In genomic region chr17:74744714-74745547, GRCh38 we compare ENCODE assay signal across 8 cellular contexts. TPM values are rescaled to one million over a fixed set of nuclear protein-coding genes. Genes with fewer than 3 reads are reported as not detected.
DNase-seq lines count a peak whose midpoint lies in the region; ATAC-seq and TF ChIP-seq lines count a peak whose summit lies in the region.

No MANE protein-coding gene starts in this region.

- peaks cover 7% of the 10 kb centered on the region for H3K9me3 Mint-ChIP-seq in activated CD8-positive, alpha-beta T cell treated with anti-CD3 and anti-CD28 coated beads for 36 hours
- H3K9me3 Mint-ChIP-seq in memory B cell: no peaks in the 10 kb centered on the region

- BruUV-seq in A673 (replicated peaks; lab: Mats Ljungman, UMichigan): no TSS peak

- no peak overlapping the region for H3K27ac ChIP-seq in A673 (ENCODE audit: low read depth, low read length, poor library complexity, severe bottlenecking)

- peaks cover 8% of the 10 kb centered on the region for H3K36me3 Mint-ChIP-seq in activated CD8-positive, alpha-beta T cell treated with anti-CD3 and anti-CD28 coated beads for 36 hours (ENCODE audit: low read depth)
- H3K36me3 Mint-ChIP-seq in memory B cell: peaks cover 2% of the 10 kb centered on the region

- peaks cover 11% of the 10 kb centered on the region for H3K4me1 ChIP-seq in A673 (ENCODE audit: insufficient read depth, low read length, poor library complexity, severe bottlenecking)

- peak overlapping the region; percentile 88 for H3K27ac Mint-ChIP-seq in activated CD8-positive, alpha-beta T cell treated with anti-CD3 and anti-CD28 coated beads for 36 hours
- no peak overlapping the region for H3K27ac Mint-ChIP-seq in memory B cell

- ATAC-seq in activated CD8-positive, alpha-beta T cell treated with anti-CD3 and anti-CD28 coated beads for 36 hours: peak; percentile 18
- ATAC-seq in memory B cell (ENCODE audit: low read depth) (no peak), GM19023 (IDR thresholded peaks at IDR 0.05; ENCODE audit: unreplicated experiment) (no peak)

- in situ Hi-C loops in GM13977 (cut with MboI; ENCODE audit: low pct_unique_long_range_greater_than_20kb, low sequenced_read_pairs, unreplicated experiment): loop anchor here (10.0 kb wide), 1 partner anchor 120 kb away; no protein-coding TSS in a partner anchor

- peak overlapping the region; percentile 17 for H3K4me3 Mint-ChIP-seq in activated CD8-positive, alpha-beta T cell treated with anti-CD3 and anti-CD28 coated beads for 36 hours
- peak overlapping the region; percentile 50 for H3K4me3 Mint-ChIP-seq in memory B cell

- no peak overlapping the region for H3K4me3 ChIP-seq in A673 (ENCODE audit: low read depth, low read length, poor library complexity, severe bottlenecking)

- CTCF ChIA-PET in A673 (lab: Charles Lee): interaction anchor here (0.6 to 2.0 kb wide), 11 partner anchors 9 to 1101 kb away, joined by 3 to 15 read pairs (median 3); partner anchors contain the start of genes FDXR and SDK2
- CTCF ChIA-PET in activated CD8-positive, alpha-beta T cell treated with anti-CD3 and anti-CD28 coated beads for 36 hours (lab: Charles Lee): interaction anchor here (0.8 to 6.9 kb wide), 21 partner anchors 8 to 213 kb away, joined by 3 to 110 read pairs (median 6); partner anchors contain the start of genes FDXR, GRIN2C, NAT9 and RAB37

- no peaks in the 10 kb centered on the region for H3K27me3 ChIP-seq in A673 (replicated peaks; ENCODE audit: insufficient read depth, low read depth, low read length, poor library complexity)

- no peaks in the 10 kb centered on the region for H3K27me3 Mint-ChIP-seq in activated CD8-positive, alpha-beta T cell treated with anti-CD3 and anti-CD28 coated beads for 36 hours
- no peaks in the 10 kb centered on the region for H3K27me3 Mint-ChIP-seq in memory B cell

- H3K9me3 ChIP-seq in A673 (ENCODE audit: low read depth, low read length, poor library complexity, severe bottlenecking): no peaks in the 10 kb centered on the region

- TF ChIP-seq CTCF in A673 (conservative IDR thresholded peaks at IDR 0.05; ENCODE audit: low read depth, low read length) (peak; percentile 99), GM13977 (IDR thresholded peaks at IDR 0.05; ENCODE audit: extremely low read depth, insufficient read depth, missing control alignments) (peak; percentile 99)
- TF ChIP-seq CTCF in activated CD8-positive, alpha-beta T cell treated with anti-CD3 and anti-CD28 coated beads for 36 hours (IDR thresholded peaks at IDR 0.05): peak; percentile 100

- DNase-seq in A673 (ENCODE audit: low spot score) (peak; percentile 73), GM13977 (ENCODE audit: low spot score) (peak; percentile 84), NCI-H446 treated with DMSO at 0.1 percent for 48 hours (lab: John Stamatoyannopoulos, UW) (peak; percentile 23), memory B cell (ENCODE audit: low spot score in 2 of 2) (peak; percentile 84 to 95)
- DNase-seq in activated CD8-positive, alpha-beta T cell treated with anti-CD3 and anti-CD28 coated beads for 36 hours: peak; percentile 90
- peak; percentile 83 for DNase-seq in effector CD8-positive, alpha-beta T cell (lab: John Stamatoyannopoulos, UW)
- DNase-seq in stimulated activated CD8-positive, alpha-beta memory T cell treated with anti-CD3 and anti-CD28 coated beads, Interleukin-12 subunit alpha, Interleukin-12 subunit beta, amount 100 ng/mL, for 4 hours (ENCODE audit: low read depth): peak; percentile 64

- H3K4me1 Mint-ChIP-seq in activated CD8-positive, alpha-beta T cell treated with anti-CD3 and anti-CD28 coated beads for 36 hours (ENCODE audit: low read depth): peaks cover 62% of the 10 kb centered on the region
- peaks cover 47% of the 10 kb centered on the region for H3K4me1 Mint-ChIP-seq in memory B cell

- intact Hi-C loops in A673 (cut with micrococcal nuclease; ENCODE audit: unreplicated experiment): loop anchor here (1.0 to 10.0 kb wide), 4 partner anchors 32 to 667 kb away; partner anchors contain the start of gene NAT9
- intact Hi-C loops in activated CD8-positive, alpha-beta T cell treated with anti-CD3 and anti-CD28 coated beads for 36 hours (cut with micrococcal nuclease): loop anchor here (5.0 kb wide), 1 partner anchor 117 kb away; no protein-coding TSS in a partner anchor

- H3K36me3 ChIP-seq in A673 (ENCODE audit: insufficient read depth, low read length, poor library complexity, severe bottlenecking): no peaks in the 10 kb centered on the region

- POLR2A ChIA-PET in A673 (lab: Charles Lee; ENCODE audit: low non-redundant PET): no interaction called here
- POLR2A ChIA-PET in activated CD8-positive, alpha-beta T cell treated with anti-CD3 and anti-CD28 coated beads for 36 hours (lab: Charles Lee): interaction anchor here (0.5 to 5.5 kb wide), 12 partner anchors 8 to 128 kb away, joined by 3 to 35 read pairs (median 4); partner anchors contain the start of genes FDXR, NAT9 and RAB37

RNA-seq across cellular contexts. Expression of gene NHERF1, which starts 3.5 kb away (rescaled TPM):
- total RNA-seq in A673 (2021): 33.8 and 47.9 TPM in 2 replicates
- total RNA-seq in activated CD8-positive, alpha-beta T cell treated with anti-CD3 and anti-CD28 coated beads for 36 hours: 100 to 1,000 TPM; 143 to 150 TPM

RNA-seq across cellular contexts. Expression of gene RAB37, which starts 7.9 kb away (rescaled TPM):
- total RNA-seq in A673 (2021): not detected in 2 replicates
- total RNA-seq in activated CD8-positive, alpha-beta T cell treated with anti-CD3 and anti-CD28 coated beads for 36 hours: 1 to 10 TPM; 6.6 to 6.7 TPM

RNA-seq across cellular contexts. Expression of gene NAT9, which starts 31.2 kb away (rescaled TPM):
- 55.6 and 60.6 TPM in 2 replicates for total RNA-seq in A673 (2021)
- 10 to 100 TPM; 35.5 to 42.4 TPM for total RNA-seq in activated CD8-positive, alpha-beta T cell treated with anti-CD3 and anti-CD28 coated beads for 36 hours

RNA-seq across cellular contexts. Expression of gene CD300LF, which starts 32.2 kb away (rescaled TPM):
- total RNA-seq in A673 (2021): not detected in 2 replicates
- not detected for total RNA-seq in activated CD8-positive, alpha-beta T cell treated with anti-CD3 and anti-CD28 coated beads for 36 hours

Comparison
In these comparisons a context has a peak if more than half of its experiments do, and no peak if none do; other contexts are left out.
1. DNase-seq: peak in every context shown above with its lines; median percentile 90 in activated CD8-positive, alpha-beta T cell treated with anti-CD3 and anti-CD28 coated beads for 36 hours; 90 in memory B cell; 84 in GM13977; 83 in effector CD8-positive, alpha-beta T cell; 73 in A673; 64 in stimulated activated CD8-positive, alpha-beta memory T cell treated with anti-CD3 and anti-CD28 coated beads, Interleukin-12 subunit alpha, Interleukin-12 subunit beta, amount 100 ng/mL, for 4 hours; 23 in NCI-H446 treated with DMSO at 0.1 percent for 48 hours.